In genomic region chr12:54259194-54260011, GRCh38 we compare ENCODE assay signal across 8 cellular contexts. TPM values are rescaled to one million over a fixed set of nuclear protein-coding genes. Genes with fewer than 3 reads are reported as not detected.
DNase-seq lines count a peak whose midpoint lies in the region; ATAC-seq, FAIRE-seq and TF ChIP-seq lines count a peak whose summit lies in the region.

No MANE protein-coding gene starts in this region.

- DNase-seq in IMR-90 (peak; percentile 87), RCC 7860 (ENCODE audit: low spot score) (peak; percentile 89), glomerular visceral epithelial cell (ENCODE audit: extremely low spot score) (peak; percentile 91), neuronal stem cell (ENCODE audit: low spot score) (peak; percentile 89), vagina (ENCODE audit: extremely low spot score in 2 of 2) (no peak)
- peak; percentile 69 for DNase-seq in activated naive CD8-positive, alpha-beta T cell treated with anti-CD3 and anti-CD28 coated beads, Interleukin-2, amount 50 U/mL, for 24 hours

- peak overlapping the region; percentile 93 for H4K91ac ChIP-seq in IMR-90 (ENCODE audit: insufficient read depth, low read depth, low read length)
- no peak overlapping the region for H4K91ac ChIP-seq in neuronal stem cell (ENCODE audit: low read depth, low read length, poor library complexity)

- peak overlapping the region; percentile 89 for H2BK15ac ChIP-seq in IMR-90 (ENCODE audit: low read depth, low read length)
- H2BK15ac ChIP-seq in neuronal stem cell (ENCODE audit: low read length) = no peak overlapping the region

- H3K14ac ChIP-seq in IMR-90 (replicated peaks; ENCODE audit: low read depth, low read length) (peak overlapping the region; percentile 95), neuronal stem cell (ENCODE audit: low read length) (no peak overlapping the region)

- H3K79me1 ChIP-seq in IMR-90 (ENCODE audit: low read depth in 1 of 2, low read length in 2 of 2) (peaks cover 21 to 74% of the 10 kb centered on the region in 2 experiments), neuronal stem cell (ENCODE audit: low read depth, low read length) (peaks cover 4% of the 10 kb centered on the region)

- peak overlapping the region; percentile 19 for H2AFZ ChIP-seq in IMR-90 (replicated peaks; ENCODE audit: low read length, poor library complexity)
- peak overlapping the region; percentile 43 for H2AFZ ChIP-seq in neuronal stem cell (ENCODE audit: low read length)

- CTCF ChIA-PET in IMR-90 (lab: Yijun Ruan, JAX) = interaction anchor here (0.6 to 1.5 kb wide), 3 partner anchors 66 to 109 kb away, joined by 3 to 4 read pairs (median 3); partner anchors contain the start of gene COPZ1

- H2BK5ac ChIP-seq in IMR-90 (ENCODE audit: low read depth, low read length, poor library complexity, severe bottlenecking) (peak overlapping the region; percentile 87), neuronal stem cell (ENCODE audit: low read length) (no peak overlapping the region)

- H3K56ac ChIP-seq in IMR-90 (ENCODE audit: extremely low read depth, insufficient read depth, low read length) = peak overlapping the region; percentile 97

- TF ChIP-seq RAD21 in IMR-90 (IDR thresholded peaks at IDR 0.05; ENCODE audit: low read length) = no peak

- no peaks in the 10 kb centered on the region for H3K9me3 Mint-ChIP-seq in activated naive CD8-positive, alpha-beta T cell treated with anti-CD3 and anti-CD28 coated beads, Interleukin-2, amount 50 U/mL, for 24 hours

- H2BK12ac ChIP-seq in neuronal stem cell (ENCODE audit: low read length) = no peak overlapping the region

- H3K9me1 ChIP-seq in IMR-90 (ENCODE audit: insufficient read depth, low read length) = peaks cover 6% of the 10 kb centered on the region

- peak overlapping the region; percentile 79 for H3K4me3 Mint-ChIP-seq in activated naive CD8-positive, alpha-beta T cell treated with anti-CD3 and anti-CD28 coated beads, Interleukin-2, amount 50 U/mL, for 24 hours

- peak overlapping the region; percentile 62 for H3K18ac ChIP-seq in IMR-90 (ENCODE audit: low read depth, low read length)
- no peak overlapping the region for H3K18ac ChIP-seq in neuronal stem cell (ENCODE audit: low read length)

- peak overlapping the region; percentile 82 for H4K5ac ChIP-seq in IMR-90 (ENCODE audit: low read depth, low read length)

- H3K4ac ChIP-seq in IMR-90 (ENCODE audit: low read depth, low read length) (peak overlapping the region; percentile 97), neuronal stem cell (ENCODE audit: low read length) (no peak overlapping the region)

- H2AK5ac ChIP-seq in IMR-90 (ENCODE audit: low read depth, low read length) (peak overlapping the region; percentile 87), neuronal stem cell (ENCODE audit: low read depth, low read length) (no peak overlapping the region)

- peak overlapping the region; percentile 93 for H2BK120ac ChIP-seq in IMR-90 (ENCODE audit: low read depth, low read length)
- no peak overlapping the region for H2BK120ac ChIP-seq in neuronal stem cell (ENCODE audit: low read depth, low read length)

- H3K9me3 ChIP-seq in BLaER1 (no peaks in the 10 kb centered on the region), IMR-90 (ENCODE audit: control insufficient read depth, insufficient read depth, low read length) (no peaks in the 10 kb centered on the region), neuronal stem cell (replicated peaks in 1 of 2; ENCODE audit: control insufficient read depth in 2 of 2, insufficient read depth in 1 of 2, low read depth in 1 of 2, low read length in 2 of 2) (no peaks in the 10 kb centered on the region), vagina (no peaks in the 10 kb centered on the region)

- H4K8ac ChIP-seq in IMR-90 (ENCODE audit: low read depth in 2 of 2, low read length in 2 of 2) = peak overlapping the region; percentile 73 to 96
- no peak overlapping the region for H4K8ac ChIP-seq in neuronal stem cell (ENCODE audit: low read depth, low read length)

- H3K36me3 Mint-ChIP-seq in activated naive CD8-positive, alpha-beta T cell treated with anti-CD3 and anti-CD28 coated beads, Interleukin-2, amount 50 U/mL, for 24 hours (ENCODE audit: low read depth) = peaks cover 25% of the 10 kb centered on the region

- H4K20me1 ChIP-seq in BLaER1 = peaks cover 88% of the 10 kb centered on the region
- no peaks in the 10 kb centered on the region for H4K20me1 ChIP-seq in IMR-90 (ENCODE audit: insufficient read depth, low read length)

- in situ Hi-C loops in IMR-90 (cut with MboI; ENCODE audit: low sequenced_read_pairs) = no loop called here

- FAIRE-seq in RCC 7860 (lab: Jason Lieb, UNC) = peak; percentile 39

- peaks cover 40% of the 10 kb centered on the region for H3K4me1 Mint-ChIP-seq in activated naive CD8-positive, alpha-beta T cell treated with anti-CD3 and anti-CD28 coated beads, Interleukin-2, amount 50 U/mL, for 24 hours

- 0% methylated on average over 1 of the region's 11 CpGs; no CpG with 5 or more reads in 1 of the 2 experiments for WGBS in IMR-90 (ENCODE audit: extremely low coverage in 2 of 2, insufficient read length in 1 of 2), 2 experiments
- WGBS in neuronal stem cell (ENCODE audit: extremely low coverage in 2 of 2, insufficient read length in 2 of 2, insufficient replicate concordance in 1 of 2), 2 donors = no CpG with 5 or more reads among the region's 11 CpGs

- ATAC-seq in GM19452 (IDR thresholded peaks at IDR 0.05; ENCODE audit: unreplicated experiment) = peak; percentile 70
- ATAC-seq in IMR-90 (ENCODE audit: low read depth) = peak; percentile 87
- ATAC-seq in activated naive CD8-positive, alpha-beta T cell treated with anti-CD3 and anti-CD28 coated beads, Interleukin-2, amount 50 U/mL, for 24 hours = peak; percentile 97

- dilution Hi-C loops in IMR-90 (cut with HindIII; ENCODE audit: low sequenced_read_pairs, unreplicated experiment) = no loop called here

- H3K36me3 ChIP-seq in BLaER1 (peaks cover 56% of the 10 kb centered on the region), IMR-90 (ENCODE audit: control insufficient read depth, insufficient read depth, low read length) (peaks cover 10% of the 10 kb centered on the region), neuronal stem cell (replicated peaks in 1 of 2; ENCODE audit: control insufficient read depth in 2 of 2, insufficient read depth in 2 of 2, low read length in 2 of 2) (peaks cover 16 to 51% of the 10 kb centered on the region in 2 donors), vagina (peaks cover 0 to 12% of the 10 kb centered on the region in 2 donors)

- H3K4me1 ChIP-seq in BLaER1 (peaks cover 60% of the 10 kb centered on the region), IMR-90 (ENCODE audit: control insufficient read depth, insufficient read depth, low read length) (peaks cover 19% of the 10 kb centered on the region), neuronal stem cell (ENCODE audit: control insufficient read depth in 2 of 2, insufficient read depth in 1 of 2, low read depth in 1 of 2, low read length in 2 of 2) (peaks cover 24 to 43% of the 10 kb centered on the region in 2 donors), vagina (peaks cover 29% of the 10 kb centered on the region)

- H3K27ac Mint-ChIP-seq in activated naive CD8-positive, alpha-beta T cell treated with anti-CD3 and anti-CD28 coated beads, Interleukin-2, amount 50 U/mL, for 24 hours = peak overlapping the region; percentile 90

- H3K4me3 ChIP-seq in BLaER1 (peak overlapping the region; percentile 51), IMR-90 (ENCODE audit: insufficient read depth, low read depth, low read length) (peak overlapping the region; percentile 6), neuronal stem cell (ENCODE audit: low read length in 2 of 2) (peak overlapping the region; percentile 47 to 67), vagina (peak overlapping the region; percentile 32)

- intact Hi-C loops in IMR-90 (cut with micrococcal nuclease) (loop anchor here (2.0 kb wide), 1 partner anchor 19 kb away; no protein-coding TSS in a partner anchor), vagina (cut with DNase I) (loop anchor here (10.0 kb wide), 1 partner anchor 105 kb away; the partner anchor contains the start of gene GPR84)

- TF ChIP-seq CTCF in IMR-90 (conservative IDR thresholded peaks at IDR 0.05; ENCODE audit: low read depth, low read length) = no peak
- TF ChIP-seq CTCF in vagina (IDR thresholded peaks at IDR 0.05) = no peak

- H3K4me2 ChIP-seq in BLaER1 (peak overlapping the region; percentile 78), IMR-90 (ENCODE audit: low read depth, low read length) (peak overlapping the region; percentile 80), neuronal stem cell (ENCODE audit: insufficient read depth, low read length, poor library complexity, severe bottlenecking) (peak overlapping the region; percentile 76)

- TF ChIP-seq POLR2A in IMR-90 (IDR thresholded peaks at IDR 0.05; ENCODE audit: low read depth, low read length) (peak; percentile 52; the same call in 1 of the 2 replicates), vagina (IDR thresholded peaks at IDR 0.05) (no peak)

- H3K27me3 ChIP-seq in BLaER1 (no peaks in the 10 kb centered on the region), IMR-90 (ENCODE audit: control insufficient read depth, insufficient read depth, low read length) (no peaks in the 10 kb centered on the region), neuronal stem cell (ENCODE audit: control insufficient read depth in 3 of 3, insufficient read depth in 3 of 3, low read depth in 1 of 3, low read length in 3 of 3) (no peaks in the 10 kb centered on the region), vagina (no peaks in the 10 kb centered on the region)

- BruUV-seq in IMR-90 (replicated peaks; lab: Mats Ljungman, UMichigan) = no TSS peak

- POLR2A ChIA-PET in IMR-90 (lab: Charles Lee; ENCODE audit: unreplicated experiment) = interaction anchor here (0.6 to 1.2 kb wide), 2 partner anchors 21 to 537 kb away, joined by 6 read pairs; partner anchors contain the start of gene HNRNPA1

- H3K27ac ChIP-seq in BLaER1 (peak overlapping the region; percentile 33), IMR-90 (ENCODE audit: insufficient read depth, low read length) (peak overlapping the region; percentile 93), neuronal stem cell (replicated peaks; ENCODE audit: low read length) (peak overlapping the region; percentile 96), vagina (peak overlapping the region; percentile 63)

- H3K23ac ChIP-seq in IMR-90 (ENCODE audit: low read depth, low read length) (peak overlapping the region; percentile 98), neuronal stem cell (ENCODE audit: low read depth, low read length, poor library complexity) (no peak overlapping the region)

- peak overlapping the region; percentile 96 for H2BK20ac ChIP-seq in IMR-90 (ENCODE audit: low read depth, low read length)

- H3K27me3 Mint-ChIP-seq in activated naive CD8-positive, alpha-beta T cell treated with anti-CD3 and anti-CD28 coated beads, Interleukin-2, amount 50 U/mL, for 24 hours = no peaks in the 10 kb centered on the region

- H3K9ac ChIP-seq in BLaER1 (0 out of 2 replicates have a peak overlapping the region, but pooled peaks have one; percentile 45), IMR-90 (ENCODE audit: low read depth, low read length) (peak overlapping the region; percentile 25), neuronal stem cell (ENCODE audit: low read depth, low read length, poor library complexity) (no peak overlapping the region)

- H2AK9ac ChIP-seq in IMR-90 (replicated peaks; ENCODE audit: low read depth, low read length, poor library complexity) = peak overlapping the region; percentile 92

RNA-seq across cellular contexts. Expression of gene CBX5, which starts 20.5 kb away (rescaled TPM):
- 40.9 and 66.9 TPM in 2 replicates for total RNA-seq in IMR-90 (2012; rRNA removed)
- 15.3 and 18.0 TPM in 2 replicates for polyA plus RNA-seq in IMR-90 (2012; rRNA removed)
- polyA plus RNA-seq in IMR-90 (2012; cell fraction: cytosol; rRNA removed) = 3.8 and 5.5 TPM in 2 replicates
- 2.4 and 10.2 TPM in 2 replicates for polyA plus RNA-seq in IMR-90 (2012; cell fraction: nucleus; rRNA removed; ENCODE audit: low replicate concordance)
- 162 TPM for polyA plus RNA-seq in neuronal stem cell (2013, experiment 1 of 2)
- 170 TPM for polyA plus RNA-seq in neuronal stem cell (2013, experiment 2 of 2)
- total RNA-seq in vagina = 21.6 TPM

RNA-seq across cellular contexts. Expression of gene HNRNPA1, which starts 21.1 kb away (rescaled TPM):
- 1,291 and 1,409 TPM in 2 replicates for total RNA-seq in IMR-90 (2012; rRNA removed)
- polyA plus RNA-seq in IMR-90 (2012; rRNA removed) = 631 and 747 TPM in 2 replicates
- polyA plus RNA-seq in IMR-90 (2012; cell fraction: cytosol; rRNA removed) = 536 and 830 TPM in 2 replicates
- polyA plus RNA-seq in IMR-90 (2012; cell fraction: nucleus; rRNA removed; ENCODE audit: low replicate concordance) = 116 and 626 TPM in 2 replicates
- 3,971 TPM for polyA plus RNA-seq in neuronal stem cell (2013, experiment 1 of 2)
- polyA plus RNA-seq in neuronal stem cell (2013, experiment 2 of 2) = 3,933 TPM
- total RNA-seq in vagina = 521 TPM

RNA-seq across cellular contexts. Expression of gene NFE2, which starts 41.4 kb away (rescaled TPM):
- total RNA-seq in IMR-90 (2012; rRNA removed) (0.18 and 0.28 TPM in 2 replicates), vagina (not detected)
- polyA plus RNA-seq in IMR-90 (2012; rRNA removed) = 0.17 and 0.32 TPM in 2 replicates
- 0.39 and 0.62 TPM in 2 replicates for polyA plus RNA-seq in IMR-90 (2012; cell fraction: cytosol; rRNA removed)
- polyA plus RNA-seq in IMR-90 (2012; cell fraction: nucleus; rRNA removed; ENCODE audit: low replicate concordance) = 0.17 and 0.46 TPM in 2 replicates
- polyA plus RNA-seq in neuronal stem cell (2013, experiment 1 of 2) = 2.4 TPM
- 2.5 TPM for polyA plus RNA-seq in neuronal stem cell (2013, experiment 2 of 2)

Comparison
In these comparisons a context has a peak if more than half of its experiments do, and no peak if none do; other contexts are left out.
1. H3K27ac ChIP-seq: peak in every context shown above with its lines; median percentile 96 in neuronal stem cell; 93 in IMR-90; 63 in vagina; 33 in BLaER1.
2. H3K4me3 ChIP-seq: peak in every context shown above with its lines; median percentile 57 in neuronal stem cell; 51 in BLaER1; 32 in vagina; 6 in IMR-90.
3. DNase-seq: peak in IMR-90 (single experiment), RCC 7860 (single experiment), activated naive CD8-positive, alpha-beta T cell treated with anti-CD3 and anti-CD28 coated beads, Interleukin-2, amount 50 U/mL, for 24 hours (single experiment), glomerular visceral epithelial cell (single experiment) and neuronal stem cell (single experiment); none in vagina (0 of 2).
4. Peak in every context shown above with its lines, with median percentiles within 50 percentile points of each other: H3K4me2 ChIP-seq and ATAC-seq.